Comparison of ENCODE assay signal across 18 cellular contexts in genomic region chr1:93599479-93599878, GRCh38.
"Had no signal": no experiment of that assay in that cellular context is flagged by ENCODE, and none has a peak within 500 bp of the region (broad histone marks: within the 10 kb centered on the region; RNA-seq: fewer than 3 reads in every experiment).

No MANE protein-coding gene starts in this region.

- H3K9me3 ChIP-seq: right atrium auricular region, SJSA1, upper lobe of right lung had no signal

- H3K27me3 ChIP-seq: brain microvascular endothelial cell, right atrium auricular region, SJSA1, upper lobe of right lung had no signal

- H3K36me3 Mint-ChIP-seq: activated CD4-positive, alpha-beta memory T cell treated with anti-CD3 and anti-CD28 coated beads for 36 hours; memory B cell; natural killer cell had no signal

- H3K4me1 Mint-ChIP-seq: natural killer cell had no signal

- H3K4me3 ChIP-seq: right atrium auricular region, SJSA1, upper lobe of right lung had no signal

- ATAC-seq: activated naive CD4-positive, alpha-beta T cell treated with anti-CD3 and anti-CD28 coated beads, Interleukin-2, amount 50 U/mL, for 72 hours; activated T-cell treated with anti-CD3 and anti-CD28 coated beads, Interleukin-2, amount 50 U/mL, for 72 hours; natural killer cell; upper lobe of right lung had no signal

- H3K4me3 Mint-ChIP-seq: activated CD4-positive, alpha-beta memory T cell treated with anti-CD3 and anti-CD28 coated beads for 36 hours; activated T-cell treated with anti-CD3 and anti-CD28 coated beads, Interleukin-2, amount 50 U/mL, for 72 hours; memory B cell; natural killer cell; stimulated activated naive CD8-positive, alpha-beta T cell treated with anti-CD3 and anti-CD28 coated beads, Interleukin-15, Interleukin-2, amounts not matched to agents 100 ng/mL and 50 ng/mL, for 24 hours; T-helper 2 cell treated with Interferon-gamma antibody and Interleukin-4, amounts not matched to agents 5 μg/mL and 100 μg/mL, for 36 hours had no signal

- DNase-seq: activated CD4-positive, alpha-beta memory T cell treated with anti-CD3 and anti-CD28 coated beads for 36 hours; activated CD4-positive, CD25-positive, alpha-beta regulatory T cell treated with anti-CD3 and anti-CD28 coated beads, Interleukin-2, amount 50 U/mL, for 72 hours; activated gamma-delta T cell; activated T-cell treated with anti-CD3 and anti-CD28 coated beads, Interleukin-2, amount 50 U/mL, for 72 hours; amniotic stem cell; brain microvascular endothelial cell; effector CD8-positive, alpha-beta T cell; foreskin melanocyte; natural killer cell; occipital lobe; SW 1271; upper lobe of right lung had no signal

- H3K27ac ChIP-seq: brain microvascular endothelial cell, right atrium auricular region, SJSA1, upper lobe of right lung had no signal

- H3K27ac Mint-ChIP-seq: activated CD4-positive, alpha-beta memory T cell treated with anti-CD3 and anti-CD28 coated beads for 36 hours; activated naive CD4-positive, alpha-beta T cell treated with anti-CD3 and anti-CD28 coated beads, Interleukin-2, amount 50 U/mL, for 72 hours; activated T-cell treated with anti-CD3 and anti-CD28 coated beads, Interleukin-2, amount 50 U/mL, for 72 hours; memory B cell; natural killer cell; stimulated activated naive CD8-positive, alpha-beta T cell treated with anti-CD3 and anti-CD28 coated beads, Interleukin-15, Interleukin-2, amounts not matched to agents 100 ng/mL and 50 ng/mL, for 24 hours; T-helper 2 cell treated with Interferon-gamma antibody and Interleukin-4, amounts not matched to agents 5 μg/mL and 100 μg/mL, for 36 hours had no signal

- H3K36me3 ChIP-seq: brain microvascular endothelial cell, right atrium auricular region, upper lobe of right lung had no signal

- H3K9me3 Mint-ChIP-seq: activated CD4-positive, alpha-beta memory T cell treated with anti-CD3 and anti-CD28 coated beads for 36 hours; activated naive CD4-positive, alpha-beta T cell treated with anti-CD3 and anti-CD28 coated beads, Interleukin-2, amount 50 U/mL, for 72 hours; activated T-cell treated with anti-CD3 and anti-CD28 coated beads, Interleukin-2, amount 50 U/mL, for 72 hours; memory B cell; natural killer cell; stimulated activated naive CD8-positive, alpha-beta T cell treated with anti-CD3 and anti-CD28 coated beads, Interleukin-15, Interleukin-2, amounts not matched to agents 100 ng/mL and 50 ng/mL, for 24 hours; T-helper 2 cell treated with Interferon-gamma antibody and Interleukin-4, amounts not matched to agents 5 μg/mL and 100 μg/mL, for 36 hours had no signal

- H3K27me3 Mint-ChIP-seq: memory B cell had no signal
